Comparison of ENCODE assay signal across 23 cellular contexts in the genomic region with DNA sequence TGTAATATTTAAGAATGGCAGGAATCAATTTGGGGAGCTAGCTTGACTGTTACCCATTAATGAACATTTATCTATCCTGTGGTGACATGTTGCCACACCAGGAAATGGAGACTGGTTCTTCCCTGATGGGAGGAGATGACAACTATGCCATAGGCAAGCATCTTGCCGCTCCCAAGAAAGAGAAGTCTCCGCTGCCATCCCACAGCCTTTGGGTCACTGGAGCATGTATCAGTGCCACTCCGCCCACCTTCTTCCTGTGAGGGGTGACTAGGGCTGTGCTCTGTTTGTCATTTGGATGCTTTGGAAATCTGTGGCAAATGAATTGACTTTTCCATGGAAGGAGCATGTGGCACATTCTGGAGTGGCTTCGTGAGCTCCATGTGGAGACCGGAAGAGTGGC. TPM values are rescaled to one million over a fixed set of nuclear protein-coding genes. Genes with fewer than 3 reads are reported as not detected.
DNase-seq lines count a peak whose midpoint lies in the region; ATAC-seq and TF ChIP-seq lines count a peak whose summit lies in the region.
"Had no signal": no experiment of that assay in that cellular context is flagged by ENCODE, and none has a peak within 500 bp of the region (broad histone marks: within the 10 kb centered on the region; RNA-seq: fewer than 3 reads in every experiment).

No MANE protein-coding gene starts in this region.

- peak overlapping the region in 7 of 11 experiments; percentile 18 to 42 (median 28); a peak in 6 of 22 replicates for H3K9ac ChIP-seq in BLaER1 treated with 17β-estradiol and CSF1 and Interleukin-3, amounts not matched to agents 10 nM and 100 nM
- H3K9ac ChIP-seq: BLaER1, KMS-11 had no signal

- peaks cover 0 to 29% (median 15%) of the 10 kb centered on the region in 10 experiments; a peak in 16 of 20 replicates for H3K4me1 ChIP-seq in BLaER1 treated with 17β-estradiol and CSF1 and Interleukin-3, amounts not matched to agents 10 nM and 100 nM
- H3K4me1 ChIP-seq in Peyer's patch: no peaks in the 10 kb centered on the region
- H3K4me1 ChIP-seq: SJCRH30 had no signal

- peaks cover 0 to 23% (median 10%) of the 10 kb centered on the region in 11 experiments; a peak in 18 of 22 replicates for H4K20me1 ChIP-seq in BLaER1 treated with 17β-estradiol and CSF1 and Interleukin-3, amounts not matched to agents 10 nM and 100 nM
- H4K20me1 ChIP-seq: BLaER1 had no signal

- no peaks in the 10 kb centered on the region for H3K9me3 ChIP-seq in BLaER1 treated with 17β-estradiol and CSF1 and Interleukin-3, amounts not matched to agents 10 nM and 100 nM (replicated peaks in 1 of 11)
- H3K9me3 ChIP-seq in Peyer's patch: no peaks in the 10 kb centered on the region
- H3K9me3 ChIP-seq: BLaER1, SJCRH30 had no signal

- POLR2A ChIA-PET in activated CD4-positive, alpha-beta T cell treated with anti-CD3 and anti-CD28 coated beads for 36 hours (lab: Charles Lee): no interaction called here
- POLR2A ChIA-PET in activated naive CD8-positive, alpha-beta T cell treated with anti-CD3 and anti-CD28 coated beads, Interleukin-2, amount 10 ng/mL, durations not matched to agents 7 days and 5 days (lab: Charles Lee): interaction anchor here (14.2 kb wide), 1 partner anchor 15 kb away, joined by 246 read pairs; the partner anchor contains the start of gene FERMT3

- H3K27me3 Mint-ChIP-seq in activated CD4-positive, alpha-beta T cell treated with anti-CD3 and anti-CD28 coated beads for 36 hours: no peaks in the 10 kb centered on the region
- no peaks in the 10 kb centered on the region for H3K27me3 Mint-ChIP-seq in activated naive CD8-positive, alpha-beta T cell treated with anti-CD3 and anti-CD28 coated beads, Interleukin-2, amount 10 ng/mL, durations not matched to agents 7 days and 5 days
- H3K27me3 Mint-ChIP-seq in neural crest cell (ENCODE audit: low read depth): no peaks in the 10 kb centered on the region
- H3K27me3 Mint-ChIP-seq: CD8-positive, alpha-beta memory T cell had no signal

- H3K9me3 Mint-ChIP-seq in activated CD4-positive, alpha-beta T cell treated with anti-CD3 and anti-CD28 coated beads for 36 hours (ENCODE audit: low read depth): no peaks in the 10 kb centered on the region
- H3K9me3 Mint-ChIP-seq in activated naive CD8-positive, alpha-beta T cell treated with anti-CD3 and anti-CD28 coated beads, Interleukin-2, amount 10 ng/mL, durations not matched to agents 7 days and 5 days: no peaks in the 10 kb centered on the region
- H3K9me3 Mint-ChIP-seq in neural crest cell: no peaks in the 10 kb centered on the region
- H3K9me3 Mint-ChIP-seq: CD8-positive, alpha-beta memory T cell had no signal

- peaks cover 0 to 99% (median 67%) of the 10 kb centered on the region in 11 experiments; a peak in 21 of 22 replicates for H3K36me3 ChIP-seq in BLaER1 treated with 17β-estradiol and CSF1 and Interleukin-3, amounts not matched to agents 10 nM and 100 nM
- H3K36me3 ChIP-seq in brain microvascular endothelial cell (replicated peaks) (peaks cover 61% of the 10 kb centered on the region), Peyer's patch (peaks cover 0 to 58% (median 9%) of the 10 kb centered on the region in 3 donors)
- H3K36me3 ChIP-seq: BLaER1 had no signal

- H3K4me3 ChIP-seq in BLaER1 treated with 17β-estradiol and CSF1 and Interleukin-3, amounts not matched to agents 10 nM and 100 nM: no peak overlapping the region
- H3K4me3 ChIP-seq in brain microvascular endothelial cell (ENCODE audit: low read depth, low read length): no peak overlapping the region
- H3K4me3 ChIP-seq in foreskin fibroblast (ENCODE audit: low read depth in 1 of 2, low read length in 2 of 2): no peak overlapping the region
- no peak overlapping the region for H3K4me3 ChIP-seq in Peyer's patch
- H3K4me3 ChIP-seq: BLaER1, SJCRH30 had no signal

- TF ChIP-seq CTCF in neural crest cell (conservative IDR thresholded peaks at IDR 0.05) (no peak), brain microvascular endothelial cell (IDR thresholded peaks at IDR 0.05; ENCODE audit: low read depth, low read length, missing control alignments) (no peak), foreskin fibroblast (IDR thresholded peaks at IDR 0.05; ENCODE audit: low read depth, low read length) (no peak), Peyer's patch (IDR thresholded peaks at IDR 0.05) (no peak)

- ATAC-seq in activated CD4-positive, alpha-beta T cell treated with anti-CD3 and anti-CD28 coated beads for 36 hours: no peak
- ATAC-seq in activated naive CD8-positive, alpha-beta T cell treated with anti-CD3 and anti-CD28 coated beads, Interleukin-2, amount 10 ng/mL, durations not matched to agents 7 days and 5 days (ENCODE audit: low read depth): no peak
- ATAC-seq: Panc1 had no signal

- in situ Hi-C loops in brain microvascular endothelial cell (cut with HindIII; ENCODE audit: low pct_ligation_motif_present, low sequenced_read_pairs): no loop called here

- peak overlapping the region; percentile 31 for H3K27ac Mint-ChIP-seq in activated CD4-positive, alpha-beta T cell treated with anti-CD3 and anti-CD28 coated beads for 36 hours
- peak overlapping the region; percentile 9 for H3K27ac Mint-ChIP-seq in activated naive CD8-positive, alpha-beta T cell treated with anti-CD3 and anti-CD28 coated beads, Interleukin-2, amount 10 ng/mL, durations not matched to agents 7 days and 5 days
- H3K27ac Mint-ChIP-seq in neural crest cell (ENCODE audit: unreplicated experiment): peak overlapping the region; percentile 43

- CTCF ChIA-PET in activated CD4-positive, alpha-beta T cell treated with anti-CD3 and anti-CD28 coated beads for 36 hours (lab: Charles Lee): interaction anchor here (0.6 to 7.1 kb wide), 2 partner anchors 14 to 120 kb away, joined by 4 to 40 read pairs; partner anchors contain the start of gene FERMT3

- H3K4me2 ChIP-seq in BLaER1 treated with 17β-estradiol and CSF1 and Interleukin-3, amounts not matched to agents 10 nM and 100 nM: peak overlapping the region in 6 of 11 experiments; percentile 33 to 64 (median 50); a peak in 16 of 22 replicates
- H3K4me2 ChIP-seq: BLaER1, KMS-11 had no signal

- peaks cover 31% of the 10 kb centered on the region for H3K4me1 Mint-ChIP-seq in activated CD4-positive, alpha-beta T cell treated with anti-CD3 and anti-CD28 coated beads for 36 hours
- peaks cover 31% of the 10 kb centered on the region for H3K4me1 Mint-ChIP-seq in activated naive CD8-positive, alpha-beta T cell treated with anti-CD3 and anti-CD28 coated beads, Interleukin-2, amount 10 ng/mL, durations not matched to agents 7 days and 5 days
- H3K4me1 Mint-ChIP-seq in neural crest cell: peaks cover 8% of the 10 kb centered on the region

- peak overlapping the region in 8 of 11 experiments; percentile 2 to 50 (median 30); a peak in 9 of 22 replicates for H3K27ac ChIP-seq in BLaER1 treated with 17β-estradiol and CSF1 and Interleukin-3, amounts not matched to agents 10 nM and 100 nM
- H3K27ac ChIP-seq in brain microvascular endothelial cell: no peak overlapping the region
- no peak overlapping the region for H3K27ac ChIP-seq in Peyer's patch
- H3K27ac ChIP-seq: 22Rv1, BLaER1, KMS-11, SJCRH30 had no signal

- H3K27me3 ChIP-seq in BLaER1 treated with 17β-estradiol and CSF1 and Interleukin-3, amounts not matched to agents 10 nM and 100 nM: no peaks in the 10 kb centered on the region
- H3K27me3 ChIP-seq in brain microvascular endothelial cell (replicated peaks) (no peaks in the 10 kb centered on the region), Peyer's patch (no peaks in the 10 kb centered on the region)
- H3K27me3 ChIP-seq: BLaER1, SJCRH30 had no signal

- H3K4me3 Mint-ChIP-seq in activated CD4-positive, alpha-beta T cell treated with anti-CD3 and anti-CD28 coated beads for 36 hours: no peak overlapping the region
- no peak overlapping the region for H3K4me3 Mint-ChIP-seq in activated naive CD8-positive, alpha-beta T cell treated with anti-CD3 and anti-CD28 coated beads, Interleukin-2, amount 10 ng/mL, durations not matched to agents 7 days and 5 days
- H3K4me3 Mint-ChIP-seq in neural crest cell: no peak overlapping the region
- H3K4me3 Mint-ChIP-seq: CD8-positive, alpha-beta memory T cell had no signal

- intact Hi-C loops in activated CD4-positive, alpha-beta T cell treated with anti-CD3 and anti-CD28 coated beads for 36 hours (cut with DNase I, micrococcal nuclease): no loop called here

- no peak for DNase-seq in activated CD4-positive, alpha-beta T cell treated with anti-CD3 and anti-CD28 coated beads for 36 hours
- DNase-seq in activated CD4-positive, alpha-beta T cell treated with anti-CD3 and anti-CD28 coated beads, Interleukin-2, amount 50 U/mL, for 48 hours: no peak
- DNase-seq in activated naive CD8-positive, alpha-beta T cell treated with anti-CD3 and anti-CD28 coated beads, Interleukin-2, amount 10 ng/mL, durations not matched to agents 7 days and 5 days: no peak
- no peak for DNase-seq in neural crest cell (ENCODE audit: low read depth, low spot score)
- DNase-seq in brain microvascular endothelial cell: no peak
- no peak for DNase-seq in foreskin fibroblast
- DNase-seq in Peyer's patch: no peak
- DNase-seq: ACHN; Calu3; CD8-positive, alpha-beta memory T cell; DMS153; NCI-H1092 treated with DMSO at 0.1 percent for 48 hours; NCI-H1436 treated with DMSO at 0.1 percent for 48 hours; NCI-H2029; NCI-H226; NCI-H510A treated with DMSO at 0.1 percent for 48 hours; NCI-H748 treated with DMSO at 0.1 percent for 48 hours; SJCRH30 had no signal

- no peak for TF ChIP-seq POLR2A in Peyer's patch (IDR thresholded peaks at IDR 0.05)

- H3K36me3 Mint-ChIP-seq in activated CD4-positive, alpha-beta T cell treated with anti-CD3 and anti-CD28 coated beads for 36 hours (ENCODE audit: low read depth): peaks cover 66% of the 10 kb centered on the region
- H3K36me3 Mint-ChIP-seq in activated naive CD8-positive, alpha-beta T cell treated with anti-CD3 and anti-CD28 coated beads, Interleukin-2, amount 10 ng/mL, durations not matched to agents 7 days and 5 days: peaks cover 30% of the 10 kb centered on the region
- peaks cover 24% of the 10 kb centered on the region for H3K36me3 Mint-ChIP-seq in neural crest cell (ENCODE audit: low read depth)

RNA-seq across cellular contexts. Expression of gene STIP1, which starts 6.5 kb away (rescaled TPM):
- total RNA-seq in activated CD4-positive, alpha-beta T cell treated with anti-CD3 and anti-CD28 coated beads for 36 hours: 100 to 1,000 TPM; 398 to 403 TPM
- 100 to 1,000 TPM; 218 to 219 TPM for total RNA-seq in activated naive CD8-positive, alpha-beta T cell treated with anti-CD3 and anti-CD28 coated beads, Interleukin-2, amount 10 ng/mL, durations not matched to agents 7 days and 5 days
- total RNA-seq in neural crest cell (294 and 296 TPM in 2 replicates), Peyer's patch (100 to 1,000 TPM in 1 of 4 donors, 10 to 100 TPM in 3; 50.3 to 106 (median 67.0) TPM)

RNA-seq across cellular contexts. Expression of gene FERMT3, which starts 14.1 kb away (rescaled TPM):
- total RNA-seq in activated CD4-positive, alpha-beta T cell treated with anti-CD3 and anti-CD28 coated beads for 36 hours: 100 to 1,000 TPM; 182 to 184 TPM
- total RNA-seq in activated naive CD8-positive, alpha-beta T cell treated with anti-CD3 and anti-CD28 coated beads, Interleukin-2, amount 10 ng/mL, durations not matched to agents 7 days and 5 days: 100 to 1,000 TPM; 219 to 231 TPM
- 2.8 and 3.8 TPM in 2 replicates for total RNA-seq in neural crest cell
- 10 to 100 TPM; 15.1 to 94.1 (median 23.2) TPM for total RNA-seq in Peyer's patch

RNA-seq across cellular contexts. Expression of gene MACROD1, which starts 26.5 kb away (rescaled TPM):
- total RNA-seq in activated CD4-positive, alpha-beta T cell treated with anti-CD3 and anti-CD28 coated beads for 36 hours: 10 to 100 TPM; 26.4 to 28.6 TPM
- total RNA-seq in activated naive CD8-positive, alpha-beta T cell treated with anti-CD3 and anti-CD28 coated beads, Interleukin-2, amount 10 ng/mL, durations not matched to agents 7 days and 5 days: 10 to 100 TPM; 13.5 to 16.1 TPM
- total RNA-seq in neural crest cell (22.1 and 26.1 TPM in 2 replicates), Peyer's patch (10 to 100 TPM; 17.1 to 30.0 (median 29.3) TPM)

RNA-seq across cellular contexts. Expression of gene TRPT1, which starts 33.6 kb away (rescaled TPM):
- total RNA-seq in activated CD4-positive, alpha-beta T cell treated with anti-CD3 and anti-CD28 coated beads for 36 hours: 10 to 100 TPM; 23.9 to 27.1 TPM
- 10 to 100 TPM; 45.0 to 47.8 TPM for total RNA-seq in activated naive CD8-positive, alpha-beta T cell treated with anti-CD3 and anti-CD28 coated beads, Interleukin-2, amount 10 ng/mL, durations not matched to agents 7 days and 5 days
- total RNA-seq in neural crest cell: 40.2 and 43.2 TPM in 2 replicates
- 10 to 100 TPM; 82.5 to 90.2 (median 87.4) TPM for total RNA-seq in Peyer's patch

RNA-seq across cellular contexts. Expression of gene NUDT22, which starts 33.6 kb away (rescaled TPM):
- 10 to 100 TPM; 61.8 to 74.1 TPM for total RNA-seq in activated CD4-positive, alpha-beta T cell treated with anti-CD3 and anti-CD28 coated beads for 36 hours
- 100 to 1,000 TPM; 102 to 103 TPM for total RNA-seq in activated naive CD8-positive, alpha-beta T cell treated with anti-CD3 and anti-CD28 coated beads, Interleukin-2, amount 10 ng/mL, durations not matched to agents 7 days and 5 days
- 35.7 and 40.8 TPM in 2 replicates for total RNA-seq in neural crest cell
- 100 to 1,000 TPM; 145 to 190 (median 156) TPM for total RNA-seq in Peyer's patch

Comparison
In these comparisons a context has a peak if more than half of its experiments do, and no peak if none do; other contexts are left out.
1. H3K27ac ChIP-seq: peak in BLaER1 treated with 17β-estradiol and CSF1 and Interleukin-3, amounts not matched to agents 10 nM and 100 nM (8 of 11); none in brain microvascular endothelial cell (single experiment) and Peyer's patch (0 of 4).
2. Peak in every context shown above with its lines, with median percentiles within 50 percentile points of each other: H3K27ac Mint-ChIP-seq.